Comparison of ENCODE assay signal across 7 cellular contexts in genomic region chr14:50082784-50083466, GRCh38. TPM values are rescaled to one million over a fixed set of nuclear protein-coding genes. Genes with fewer than 3 reads are reported as not detected.
DNase-seq lines count a peak whose midpoint lies in the region; ATAC-seq and TF ChIP-seq lines count a peak whose summit lies in the region.

No MANE protein-coding gene starts in this region.

- intact Hi-C loops in ascending aorta (cut with DNase I): no loop called here

- DNase-seq in activated CD8-positive, alpha-beta memory T cell treated with anti-CD3 and anti-CD28 coated beads, Interleukin-2, amount 10 ng/mL, durations not matched to agents 7 days and 5 days: peak; percentile 95
- DNase-seq in iris pigment epithelial cell (ENCODE audit: low read depth) (peak; percentile 73), COLO829 (ENCODE audit: low spot score) (no peak), ascending aorta (ENCODE audit: low spot score in 2 of 2) (no peak)
- DNase-seq in stimulated activated naive B cell treated with anti-CD40 and anti-IgM and Interleukin-4, amounts not matched to agents 10 μg/mL and 1 μg/mL and 100 μg/mL, for 72 hours: peak; percentile 86

- no peaks in the 10 kb centered on the region for H3K9me3 Mint-ChIP-seq in activated CD8-positive, alpha-beta memory T cell treated with anti-CD3 and anti-CD28 coated beads, Interleukin-2, amount 10 ng/mL, durations not matched to agents 7 days and 5 days (ENCODE audit: low read depth)
- peaks cover 0 to 2% of the 10 kb centered on the region in 2 donors for H3K9me3 Mint-ChIP-seq in stimulated activated naive B cell treated with anti-CD40 and anti-IgM and Interleukin-4, amounts not matched to agents 10 μg/mL and 1 μg/mL and 100 μg/mL, for 72 hours

- H3K4me3 Mint-ChIP-seq in activated CD8-positive, alpha-beta memory T cell treated with anti-CD3 and anti-CD28 coated beads, Interleukin-2, amount 10 ng/mL, durations not matched to agents 7 days and 5 days: peak overlapping the region; percentile 81
- peak overlapping the region; percentile 15 to 46 for H3K4me3 Mint-ChIP-seq in stimulated activated naive B cell treated with anti-CD40 and anti-IgM and Interleukin-4, amounts not matched to agents 10 μg/mL and 1 μg/mL and 100 μg/mL, for 72 hours

- H3K36me3 ChIP-seq in ascending aorta: no peaks in the 10 kb centered on the region

- H3K4me1 Mint-ChIP-seq in activated CD8-positive, alpha-beta memory T cell treated with anti-CD3 and anti-CD28 coated beads, Interleukin-2, amount 10 ng/mL, durations not matched to agents 7 days and 5 days: peaks cover 80% of the 10 kb centered on the region
- peaks cover 51 to 73% of the 10 kb centered on the region in 2 donors for H3K4me1 Mint-ChIP-seq in stimulated activated naive B cell treated with anti-CD40 and anti-IgM and Interleukin-4, amounts not matched to agents 10 μg/mL and 1 μg/mL and 100 μg/mL, for 72 hours

- H3K9me3 ChIP-seq in ascending aorta: no peaks in the 10 kb centered on the region

- no peaks in the 10 kb centered on the region for H3K27me3 Mint-ChIP-seq in activated CD8-positive, alpha-beta memory T cell treated with anti-CD3 and anti-CD28 coated beads, Interleukin-2, amount 10 ng/mL, durations not matched to agents 7 days and 5 days
- no peaks in the 10 kb centered on the region for H3K27me3 Mint-ChIP-seq in stimulated activated naive B cell treated with anti-CD40 and anti-IgM and Interleukin-4, amounts not matched to agents 10 μg/mL and 1 μg/mL and 100 μg/mL, for 72 hours

- ATAC-seq in GM19463 (IDR thresholded peaks at IDR 0.05; ENCODE audit: unreplicated experiment) (peak; percentile 63), HG03520 (IDR thresholded peaks at IDR 0.05; ENCODE audit: unreplicated experiment) (peak; percentile 60)
- ATAC-seq in activated CD8-positive, alpha-beta memory T cell treated with anti-CD3 and anti-CD28 coated beads, Interleukin-2, amount 10 ng/mL, durations not matched to agents 7 days and 5 days: peak; percentile 78
- ATAC-seq in stimulated activated naive B cell treated with anti-CD40 and anti-IgM and Interleukin-4, amounts not matched to agents 10 μg/mL and 1 μg/mL and 100 μg/mL, for 72 hours (replicated peaks): peak; percentile 75

- H3K27me3 ChIP-seq in ascending aorta: no peaks in the 10 kb centered on the region

- no peaks in the 10 kb centered on the region for H3K4me1 ChIP-seq in ascending aorta

- H3K4me3 ChIP-seq in ascending aorta: no peak overlapping the region

- TF ChIP-seq CTCF in ascending aorta (IDR thresholded peaks at IDR 0.05): no peak

- H3K27ac ChIP-seq in ascending aorta: no peak overlapping the region

- CTCF ChIA-PET in activated CD8-positive, alpha-beta memory T cell treated with anti-CD3 and anti-CD28 coated beads, Interleukin-2, amount 10 ng/mL, durations not matched to agents 7 days and 5 days (lab: Charles Lee): interaction anchor here (1.0 to 3.9 kb wide), 17 partner anchors 10 to 221 kb away, joined by 3 to 39 read pairs (median 7); partner anchors contain the start of gene ARF6

- H3K27ac Mint-ChIP-seq in activated CD8-positive, alpha-beta memory T cell treated with anti-CD3 and anti-CD28 coated beads, Interleukin-2, amount 10 ng/mL, durations not matched to agents 7 days and 5 days: peak overlapping the region; percentile 95
- H3K27ac Mint-ChIP-seq in stimulated activated naive B cell treated with anti-CD40 and anti-IgM and Interleukin-4, amounts not matched to agents 10 μg/mL and 1 μg/mL and 100 μg/mL, for 72 hours: peak overlapping the region; percentile 91

- peaks cover 10% of the 10 kb centered on the region for H3K36me3 Mint-ChIP-seq in activated CD8-positive, alpha-beta memory T cell treated with anti-CD3 and anti-CD28 coated beads, Interleukin-2, amount 10 ng/mL, durations not matched to agents 7 days and 5 days
- H3K36me3 Mint-ChIP-seq in stimulated activated naive B cell treated with anti-CD40 and anti-IgM and Interleukin-4, amounts not matched to agents 10 μg/mL and 1 μg/mL and 100 μg/mL, for 72 hours: peaks cover 12% of the 10 kb centered on the region in 2 donors

RNA-seq across cellular contexts. Expression of gene VCPKMT, which starts 33.4 kb away (rescaled TPM):
- 10 to 100 TPM; 12.0 to 14.5 TPM for total RNA-seq in activated CD8-positive, alpha-beta memory T cell treated with anti-CD3 and anti-CD28 coated beads, Interleukin-2, amount 10 ng/mL, durations not matched to agents 7 days and 5 days
- total RNA-seq in ascending aorta: not detected

Comparison
In these comparisons a context has a peak if more than half of its experiments do, and no peak if none do; other contexts are left out.
1. DNase-seq: peak in activated CD8-positive, alpha-beta memory T cell treated with anti-CD3 and anti-CD28 coated beads, Interleukin-2, amount 10 ng/mL, durations not matched to agents 7 days and 5 days (single experiment), iris pigment epithelial cell (single experiment) and stimulated activated naive B cell treated with anti-CD40 and anti-IgM and Interleukin-4, amounts not matched to agents 10 μg/mL and 1 μg/mL and 100 μg/mL, for 72 hours (single experiment); none in COLO829 (single experiment) and ascending aorta (0 of 2).
2. RNA of gene VCPKMT, which starts 33.4 kb away (total RNA-seq): 12.0 to 14.5 TPM in activated CD8-positive, alpha-beta memory T cell treated with anti-CD3 and anti-CD28 coated beads, Interleukin-2, amount 10 ng/mL, durations not matched to agents 7 days and 5 days; not detected in ascending aorta (single experiment); every median in the first group is over 10 times any median in the second.
3. Peak in every context shown above with its lines, with median percentiles within 50 percentile points of each other: ATAC-seq.